8 cellular contexts compared by ENCODE assay signal in genomic region chr21:7956074-7956452, GRCh38.
DNase-seq lines count a peak whose midpoint lies in the region; ATAC-seq and TF ChIP-seq lines count a peak whose summit lies in the region.
"Not testable (repeated sequence)": the region's sequence is repeated elsewhere in the genome, so short reads cannot be mapped to it uniquely, and the experiment has no call there.

No MANE protein-coding gene starts in this region.

- ATAC-seq in heart left ventricle, result peak; percentile 7 to 37 (median 20)
- ATAC-seq in left lung, result peak; percentile 13
- ATAC-seq in naive thymus-derived CD4-positive, alpha-beta T cell, result peak; percentile 9
- ATAC-seq in stimulated activated effector memory CD8-positive, alpha-beta T cell treated with anti-CD3 and anti-CD28 coated beads, Interleukin-12 subunit alpha, Interleukin-12 subunit beta, amount 100 ng/mL, for 72 hours, result peak; percentile 43
- peak; percentile 4 for ATAC-seq in aorta (ENCODE audit: low FRiP score)

- H3K9ac ChIP-seq in HUES48 (ENCODE audit: low read depth, low read length), result not testable (repeated sequence)

- peak overlapping the region; percentile 10; the same call in 1 of the 2 replicates for H3K4me3 ChIP-seq in HUES48 (ENCODE audit: low read depth, low read length)
- not testable (repeated sequence) for H3K4me3 ChIP-seq in heart left ventricle; left lung; naive thymus-derived CD4-positive, alpha-beta T cell (ENCODE audit: low read length); aorta (ENCODE audit: low read length in 2 of 2)
- peak overlapping the region; percentile 15; the same call in 1 of the 2 replicates for H3K4me3 ChIP-seq in iPS-18c (ENCODE audit: insufficient read depth, low read depth, low read length)

- 42 to 48% (median 46%) methylated on average over 2 of the region's 2 CpGs for WGBS in heart left ventricle, 4 donors
- WGBS in aorta, 2 donors, result 46 to 48% methylated on average over 2 of the region's 2 CpGs

- not testable (repeated sequence) for H3K36me3 ChIP-seq in HUES48 (ENCODE audit: control insufficient read depth, insufficient read depth, low read length); heart left ventricle; left lung; naive thymus-derived CD4-positive, alpha-beta T cell (ENCODE audit: control insufficient read depth in 2 of 3, insufficient read depth in 3 of 3, low read length in 3 of 3); aorta (ENCODE audit: control insufficient read depth in 1 of 2, insufficient read depth in 2 of 2, low read length in 1 of 2)

- H3K4me1 Mint-ChIP-seq in endothelial cell (ENCODE audit: unreplicated experiment), result not testable (repeated sequence)
- H3K4me1 Mint-ChIP-seq in naive thymus-derived CD4-positive, alpha-beta T cell, result peaks cover 0 to 31% (median 0%) of the 10 kb centered on the region in 7 donors
- H3K4me1 Mint-ChIP-seq in stimulated activated effector memory CD8-positive, alpha-beta T cell treated with anti-CD3 and anti-CD28 coated beads, Interleukin-12 subunit alpha, Interleukin-12 subunit beta, amount 100 ng/mL, for 72 hours, result peaks cover 18% of the 10 kb centered on the region

- peaks cover 71% of the 10 kb centered on the region for H3K36me3 Mint-ChIP-seq in endothelial cell (ENCODE audit: low read depth, unreplicated experiment)
- peaks cover 29 to 79% (median 67%) of the 10 kb centered on the region in 5 donors for H3K36me3 Mint-ChIP-seq in naive thymus-derived CD4-positive, alpha-beta T cell
- not testable (repeated sequence) for H3K36me3 Mint-ChIP-seq in stimulated activated effector memory CD8-positive, alpha-beta T cell treated with anti-CD3 and anti-CD28 coated beads, Interleukin-12 subunit alpha, Interleukin-12 subunit beta, amount 100 ng/mL, for 72 hours

- peaks cover 84% of the 10 kb centered on the region for H3K9me3 Mint-ChIP-seq in endothelial cell (ENCODE audit: unreplicated experiment)
- H3K9me3 Mint-ChIP-seq in naive thymus-derived CD4-positive, alpha-beta T cell, result peaks cover 13 to 86% (median 75%) of the 10 kb centered on the region in 11 donors
- peaks cover 70% of the 10 kb centered on the region for H3K9me3 Mint-ChIP-seq in stimulated activated effector memory CD8-positive, alpha-beta T cell treated with anti-CD3 and anti-CD28 coated beads, Interleukin-12 subunit alpha, Interleukin-12 subunit beta, amount 100 ng/mL, for 72 hours

- TF ChIP-seq POLR2A in heart left ventricle (IDR thresholded peaks at IDR 0.05), result not testable (repeated sequence)

- CTCF ChIA-PET in naive thymus-derived CD4-positive, alpha-beta T cell (lab: Charles Lee), result not testable (repeated sequence)

- POLR2A ChIA-PET in naive thymus-derived CD4-positive, alpha-beta T cell (lab: Charles Lee), result not testable (repeated sequence)

- H3K4me1 ChIP-seq in HUES48 (ENCODE audit: control insufficient read depth, insufficient read depth, low read length); heart left ventricle; left lung; naive thymus-derived CD4-positive, alpha-beta T cell (ENCODE audit: control insufficient read depth in 2 of 2, insufficient read depth in 2 of 2, low read length in 2 of 2); aorta (ENCODE audit: control insufficient read depth in 1 of 2, insufficient read depth in 2 of 2, low read length in 2 of 2): not testable (repeated sequence)

- H3K27me3 ChIP-seq in HUES48 (ENCODE audit: control insufficient read depth, insufficient read depth, low read length); heart left ventricle; left lung; naive thymus-derived CD4-positive, alpha-beta T cell (ENCODE audit: control insufficient read depth in 2 of 2, insufficient read depth in 2 of 2, low read length in 2 of 2); aorta (ENCODE audit: control insufficient read depth in 1 of 2, insufficient read depth in 2 of 2, low read length in 1 of 2): not testable (repeated sequence)

- H3K4me3 Mint-ChIP-seq in endothelial cell (ENCODE audit: unreplicated experiment), result peak overlapping the region; percentile 21
- peak overlapping the region in 2 of 10 donors; percentile 3 to 10 for H3K4me3 Mint-ChIP-seq in naive thymus-derived CD4-positive, alpha-beta T cell
- not testable (repeated sequence) for H3K4me3 Mint-ChIP-seq in stimulated activated effector memory CD8-positive, alpha-beta T cell treated with anti-CD3 and anti-CD28 coated beads, Interleukin-12 subunit alpha, Interleukin-12 subunit beta, amount 100 ng/mL, for 72 hours

- peaks cover 22% of the 10 kb centered on the region for H3K9me3 ChIP-seq in HUES48 (ENCODE audit: control insufficient read depth, insufficient read depth, low read length)
- peaks cover 0 to 99% (median 58%) of the 10 kb centered on the region in 12 donors for H3K9me3 ChIP-seq in heart left ventricle
- H3K9me3 ChIP-seq in iPS-18c (ENCODE audit: control insufficient read depth, insufficient read depth, low read length), result peaks cover 66% of the 10 kb centered on the region
- peaks cover 32 to 100% of the 10 kb centered on the region in 2 donors for H3K9me3 ChIP-seq in left lung
- peaks cover 0 to 72% (median 17%) of the 10 kb centered on the region in 3 experiments for H3K9me3 ChIP-seq in naive thymus-derived CD4-positive, alpha-beta T cell (ENCODE audit: control insufficient read depth in 2 of 3, low read length in 3 of 3)
- H3K9me3 ChIP-seq in aorta (ENCODE audit: control insufficient read depth, low read length), result peaks cover 28% of the 10 kb centered on the region

- H3K27ac Mint-ChIP-seq in endothelial cell (ENCODE audit: unreplicated experiment); naive thymus-derived CD4-positive, alpha-beta T cell; stimulated activated effector memory CD8-positive, alpha-beta T cell treated with anti-CD3 and anti-CD28 coated beads, Interleukin-12 subunit alpha, Interleukin-12 subunit beta, amount 100 ng/mL, for 72 hours: not testable (repeated sequence)

- intact Hi-C loops in heart left ventricle (cut with DNase I); left lung (cut with DNase I); naive thymus-derived CD4-positive, alpha-beta T cell (cut with micrococcal nuclease); aorta (cut with DNase I): not testable (repeated sequence)

- not testable (repeated sequence) for TF ChIP-seq CTCF in endothelial cell (IDR thresholded peaks at IDR 0.05; ENCODE audit: unreplicated experiment); heart left ventricle (IDR thresholded peaks at IDR 0.05); left lung (IDR thresholded peaks at IDR 0.05)

- not testable (repeated sequence) for H3K27ac ChIP-seq in HUES48 (ENCODE audit: low read depth, low read length); heart left ventricle; left lung; naive thymus-derived CD4-positive, alpha-beta T cell (ENCODE audit: low read depth, low read length); aorta (ENCODE audit: low read depth in 1 of 2, low read length in 2 of 2)

- DNase-seq in endothelial cell (ENCODE audit: low spot score); heart left ventricle; left lung; naive thymus-derived CD4-positive, alpha-beta T cell; stimulated activated effector memory CD8-positive, alpha-beta T cell treated with anti-CD3 and anti-CD28 coated beads, Interleukin-12 subunit alpha, Interleukin-12 subunit beta, amount 100 ng/mL, for 72 hours (ENCODE audit: low spot score in 2 of 2): not testable (repeated sequence)
- DNase-seq in aorta, result peak in 1 of 2 donors; percentile 24

- peaks cover 52% of the 10 kb centered on the region for H3K27me3 Mint-ChIP-seq in endothelial cell (ENCODE audit: unreplicated experiment)
- not testable (repeated sequence) for H3K27me3 Mint-ChIP-seq in naive thymus-derived CD4-positive, alpha-beta T cell
